ENCODE assay signal across 35 cellular contexts in the genomic region with DNA sequence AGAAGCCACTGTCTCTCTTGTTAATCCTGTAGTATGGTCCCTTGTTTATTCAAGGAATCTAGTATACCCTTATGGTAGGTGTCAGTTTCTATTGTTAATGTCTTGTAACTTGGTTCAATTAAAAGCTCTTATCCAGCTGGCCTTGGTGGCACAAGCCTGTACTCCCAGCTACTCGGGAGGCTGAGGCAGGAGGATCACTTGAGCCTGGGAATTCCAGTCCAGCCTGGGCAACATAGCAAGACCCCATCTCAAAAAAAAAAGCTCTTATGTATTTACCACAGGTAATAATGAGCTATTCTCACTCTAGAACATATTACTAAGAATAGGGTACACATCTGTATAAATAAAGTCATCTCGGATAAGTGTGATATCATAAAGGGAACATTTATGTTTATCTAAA. TPM values are rescaled to one million over a fixed set of nuclear protein-coding genes. Genes with fewer than 3 reads are reported as not detected.
"Had no signal": no experiment of that assay in that cellular context is flagged by ENCODE, and none has a peak within 500 bp of the region (broad histone marks: within the 10 kb centered on the region; RNA-seq: fewer than 3 reads in every experiment).

No MANE protein-coding gene starts in this region.

- H3K4me1 Mint-ChIP-seq: activated CD4-positive, alpha-beta memory T cell treated with anti-CD3 and anti-CD28 coated beads, Interleukin-2, amount 10 ng/mL, durations not matched to agents 7 days and 5 days; activated CD8-positive, alpha-beta memory T cell treated with anti-CD3 and anti-CD28 coated beads, Interleukin-2, amount 10 ng/mL, durations not matched to agents 7 days and 5 days; activated naive CD4-positive, alpha-beta T cell treated with anti-CD3 and anti-CD28 coated beads, Interleukin-2, amount 10 ng/mL, durations not matched to agents 7 days and 5 days; brain; central memory CD8-positive, alpha-beta T cell had no signal

- H3K4me3 ChIP-seq: ascending aorta, cardiac muscle cell had no signal

- H3K27ac Mint-ChIP-seq: activated CD4-positive, alpha-beta memory T cell treated with anti-CD3 and anti-CD28 coated beads, Interleukin-2, amount 10 ng/mL, durations not matched to agents 7 days and 5 days; activated CD4-positive, alpha-beta T cell treated with anti-CD3 and anti-CD28 coated beads, Interleukin-2, amount 10 ng/mL, durations not matched to agents 24 days and 14 days; activated CD8-positive, alpha-beta memory T cell treated with anti-CD3 and anti-CD28 coated beads, Interleukin-2, amount 10 ng/mL, durations not matched to agents 7 days and 5 days; activated CD8-positive, alpha-beta T cell treated with anti-CD3 and anti-CD28 coated beads, Interleukin-2, amount 10 ng/mL, durations not matched to agents 7 days and 5 days; activated naive CD4-positive, alpha-beta T cell treated with anti-CD3 and anti-CD28 coated beads, Interleukin-2, amount 10 ng/mL, durations not matched to agents 7 days and 5 days; activated naive CD8-positive, alpha-beta T cell treated with anti-CD3 and anti-CD28 coated beads for 36 hours; activated T-helper 2 cell treated with anti-CD3 and anti-CD28 coated beads, Interferon-gamma antibody, Interleukin-2, Interleukin-4, amounts not matched to agents 10 μg/mL and 5 μg/mL and 100 μg/mL, durations not matched to agents 14 hours and 24 hours and 36 hours; brain; T-helper 1 cell treated with Interleukin-12 subunit alpha and Interleukin-12 subunit beta and Interleukin-4 antibody, amounts not matched to agents 30 μg/mL and 1 μg/mL, for 36 hours; T-helper 2 cell treated with Interferon-gamma antibody and Interleukin-4, amounts not matched to agents 5 μg/mL and 100 μg/mL, for 36 hours had no signal

- H3K36me3 ChIP-seq: cardiac muscle cell had no signal

- ATAC-seq: activated CD4-positive, CD25-positive, alpha-beta regulatory T cell treated with anti-CD3 and anti-CD28 coated beads, Interleukin-2, amount 50 U/mL, for 24 hours; activated CD8-positive, alpha-beta memory T cell treated with anti-CD3 and anti-CD28 coated beads, Interleukin-2, amount 10 ng/mL, durations not matched to agents 7 days and 5 days; activated CD8-positive, alpha-beta T cell treated with anti-CD3 and anti-CD28 coated beads, Interleukin-2, amount 10 ng/mL, durations not matched to agents 7 days and 5 days had no signal

- H3K27me3 ChIP-seq: ascending aorta, cardiac muscle cell had no signal

- H3K9me3 ChIP-seq: ascending aorta had no signal

- H3K9me3 Mint-ChIP-seq: activated CD4-positive, alpha-beta memory T cell treated with anti-CD3 and anti-CD28 coated beads, Interleukin-2, amount 10 ng/mL, durations not matched to agents 7 days and 5 days; activated CD4-positive, alpha-beta T cell treated with anti-CD3 and anti-CD28 coated beads, Interleukin-2, amount 10 ng/mL, durations not matched to agents 24 days and 14 days; activated naive CD4-positive, alpha-beta T cell treated with anti-CD3 and anti-CD28 coated beads, Interleukin-2, amount 10 ng/mL, durations not matched to agents 7 days and 5 days; activated naive CD4-positive, alpha-beta T cell treated with anti-CD3 and anti-CD28 coated beads, Interleukin-2, amount 50 U/mL, for 24 hours; activated naive CD8-positive, alpha-beta T cell treated with anti-CD3 and anti-CD28 coated beads for 36 hours; activated T-cell treated with anti-CD3 and anti-CD28 coated beads, Interleukin-2, amount 50 U/mL, for 24 hours; activated T-helper 2 cell treated with anti-CD3 and anti-CD28 coated beads, Interferon-gamma antibody, Interleukin-2, Interleukin-4, amounts not matched to agents 10 μg/mL and 5 μg/mL and 100 μg/mL, durations not matched to agents 14 hours and 24 hours and 36 hours; brain; central memory CD8-positive, alpha-beta T cell; T-helper 1 cell treated with Interleukin-12 subunit alpha and Interleukin-12 subunit beta and Interleukin-4 antibody, amounts not matched to agents 30 μg/mL and 1 μg/mL, for 36 hours; T-helper 2 cell treated with Interferon-gamma antibody and Interleukin-4, amounts not matched to agents 5 μg/mL and 100 μg/mL, for 36 hours had no signal

- H3K27ac ChIP-seq: ascending aorta, cardiac muscle cell, VCaP had no signal

- H3K4me1 ChIP-seq: ascending aorta had no signal

- FAIRE-seq: bronchial epithelial cell, TTC549 had no signal

- DNase-seq: activated CD4-positive, alpha-beta memory T cell treated with anti-CD3 and anti-CD28 coated beads, Interleukin-2, amount 10 ng/mL, durations not matched to agents 7 days and 5 days; activated CD4-positive, alpha-beta T cell treated with anti-CD3 and anti-CD28 coated beads for 4 hours; activated CD4-positive, alpha-beta T cell treated with anti-CD3 and anti-CD28 coated beads, Interleukin-2, amount 10 ng/mL, durations not matched to agents 24 days and 14 days; activated CD4-positive, alpha-beta T cell treated with anti-CD3 and anti-CD28 coated beads, Interleukin-2, amount 50 U/mL, for 48 hours; activated CD4-positive, CD25-positive, alpha-beta regulatory T cell; activated CD8-positive, alpha-beta memory T cell treated with anti-CD3 and anti-CD28 coated beads for 24 hours; activated CD8-positive, alpha-beta memory T cell treated with anti-CD3 and anti-CD28 coated beads, Interleukin-2, amount 10 ng/mL, durations not matched to agents 7 days and 5 days; activated CD8-positive, alpha-beta memory T cell treated with anti-CD3 and anti-CD28 coated beads, Interleukin-2, amount 50 U/mL, for 48 hours; activated CD8-positive, alpha-beta T cell treated with anti-CD3 and anti-CD28 coated beads, Interleukin-2, amount 10 ng/mL, durations not matched to agents 7 days and 5 days; activated effector memory CD4-positive, alpha-beta T cell treated with Interleukin-2 at 50 U/mL for 16 hours; activated gamma-delta T cell; activated naive CD4-positive, alpha-beta T cell treated with anti-CD3 and anti-CD28 coated beads, Interleukin-2, amount 10 ng/mL, durations not matched to agents 7 days and 5 days; activated naive CD4-positive, alpha-beta T cell treated with Interleukin-2 at 50 U/mL for 16 hours; activated naive CD8-positive, alpha-beta T cell treated with anti-CD3 and anti-CD28 coated beads for 36 hours; activated T-cell treated with anti-CD3 and anti-CD28 coated beads, Interleukin-2, amount 50 U/mL, for 24 hours; activated T-cell treated with anti-CD3 and anti-CD28 coated beads, Interleukin-2, amount 50 U/mL, for 48 hours; amygdala; anterior cingulate cortex; caudate nucleus; cerebellar nuclear complex; T-helper 1 cell; T-helper 2 cell; T-helper 9 cell had no signal

- H3K4me3 Mint-ChIP-seq: activated CD4-positive, alpha-beta memory T cell treated with anti-CD3 and anti-CD28 coated beads, Interleukin-2, amount 10 ng/mL, durations not matched to agents 7 days and 5 days; activated CD4-positive, alpha-beta T cell treated with anti-CD3 and anti-CD28 coated beads, Interleukin-2, amount 10 ng/mL, durations not matched to agents 24 days and 14 days; activated CD8-positive, alpha-beta memory T cell treated with anti-CD3 and anti-CD28 coated beads, Interleukin-2, amount 10 ng/mL, durations not matched to agents 7 days and 5 days; activated CD8-positive, alpha-beta T cell treated with anti-CD3 and anti-CD28 coated beads, Interleukin-2, amount 10 ng/mL, durations not matched to agents 7 days and 5 days; activated naive CD4-positive, alpha-beta T cell treated with anti-CD3 and anti-CD28 coated beads, Interleukin-2, amount 10 ng/mL, durations not matched to agents 7 days and 5 days; activated naive CD4-positive, alpha-beta T cell treated with anti-CD3 and anti-CD28 coated beads, Interleukin-2, amount 50 U/mL, for 24 hours; activated naive CD8-positive, alpha-beta T cell treated with anti-CD3 and anti-CD28 coated beads for 36 hours; activated T-cell treated with anti-CD3 and anti-CD28 coated beads, Interleukin-2, amount 50 U/mL, for 24 hours; brain; central memory CD8-positive, alpha-beta T cell; T-helper 1 cell treated with Interleukin-12 subunit alpha and Interleukin-12 subunit beta and Interleukin-4 antibody, amounts not matched to agents 30 μg/mL and 1 μg/mL, for 36 hours; T-helper 2 cell treated with Interferon-gamma antibody and Interleukin-4, amounts not matched to agents 5 μg/mL and 100 μg/mL, for 36 hours had no signal

- H3K27me3 Mint-ChIP-seq: activated CD4-positive, alpha-beta memory T cell treated with anti-CD3 and anti-CD28 coated beads, Interleukin-2, amount 10 ng/mL, durations not matched to agents 7 days and 5 days; activated CD4-positive, alpha-beta T cell treated with anti-CD3 and anti-CD28 coated beads, Interleukin-2, amount 10 ng/mL, durations not matched to agents 24 days and 14 days; activated CD8-positive, alpha-beta memory T cell treated with anti-CD3 and anti-CD28 coated beads, Interleukin-2, amount 10 ng/mL, durations not matched to agents 7 days and 5 days; activated naive CD4-positive, alpha-beta T cell treated with anti-CD3 and anti-CD28 coated beads, Interleukin-2, amount 10 ng/mL, durations not matched to agents 7 days and 5 days; activated naive CD4-positive, alpha-beta T cell treated with anti-CD3 and anti-CD28 coated beads, Interleukin-2, amount 50 U/mL, for 24 hours; activated naive CD8-positive, alpha-beta T cell treated with anti-CD3 and anti-CD28 coated beads for 36 hours; activated T-cell treated with anti-CD3 and anti-CD28 coated beads, Interleukin-2, amount 50 U/mL, for 24 hours; brain; central memory CD8-positive, alpha-beta T cell had no signal

RNA-seq across cellular contexts. Expression of a gene that starts 46.5 kb away (rescaled TPM):
- total RNA-seq: activated CD4-positive, alpha-beta memory T cell treated with anti-CD3 and anti-CD28 coated beads, Interleukin-2, amount 10 ng/mL, durations not matched to agents 7 days and 5 days; activated CD8-positive, alpha-beta T cell treated with anti-CD3 and anti-CD28 coated beads, Interleukin-2, amount 10 ng/mL, durations not matched to agents 7 days and 5 days had no signal
